In the genomic region with DNA sequence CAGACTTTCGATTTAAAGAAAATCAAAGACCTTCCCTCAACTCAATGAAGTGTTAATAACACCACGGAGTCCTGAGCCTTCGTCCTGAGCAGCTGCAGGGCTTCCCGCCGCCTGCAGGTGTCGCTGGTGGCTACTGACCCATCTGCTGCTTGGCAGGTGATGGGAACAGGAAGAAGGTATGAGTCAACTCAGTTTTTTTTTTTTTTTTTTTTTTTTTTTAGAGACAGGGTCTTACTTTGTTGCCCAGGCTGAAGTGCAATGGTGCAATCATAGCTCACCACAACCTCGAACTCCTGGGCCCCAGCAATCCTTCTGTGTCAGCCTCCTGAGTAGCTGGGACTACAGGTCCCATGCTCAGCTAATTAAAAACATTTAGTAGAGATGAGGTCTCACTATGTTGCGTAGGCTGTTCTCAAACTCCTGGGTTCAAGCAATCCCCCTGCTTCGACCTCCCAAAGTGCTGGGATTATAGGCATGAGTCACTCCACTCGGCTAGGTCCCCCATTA, we compare ENCODE assay signal across 8 cellular contexts.
DNase-seq lines count a peak whose midpoint lies in the region; ATAC-seq, FAIRE-seq and TF ChIP-seq lines count a peak whose summit lies in the region.

No MANE protein-coding gene starts in this region.

- TF ChIP-seq POLR2A in HepG2 (IDR thresholded peaks at IDR 0.05; ENCODE audit: insufficient read depth in 1 of 2, low read depth in 2 of 2, low read length in 2 of 2) = no peak

- FAIRE-seq in HepG2 (lab: Jason Lieb, UNC) = peak; percentile 15

- H3K79me2 ChIP-seq in mammary epithelial cell (ENCODE audit: insufficient read depth, low read length) (no peaks in the 10 kb centered on the region), HepG2 (ENCODE audit: insufficient read depth, low read length) (no peaks in the 10 kb centered on the region)

- no peak for TF ChIP-seq EP300 in HepG2 (IDR thresholded peaks at IDR 0.05; ENCODE audit: low read depth in 2 of 2, low read length in 2 of 2)
- TF ChIP-seq EP300 in HepG2 (CRISPR knock-in tag; IDR thresholded peaks at IDR 0.05; ENCODE audit: borderline replicate concordance) = no peak

- ATAC-seq in GM21619 (IDR thresholded peaks at IDR 0.05; ENCODE audit: unreplicated experiment) = peak; percentile 97
- peak; percentile 92 for ATAC-seq in HepG2
- no peak for ATAC-seq in HG03039 (IDR thresholded peaks at IDR 0.05; ENCODE audit: unreplicated experiment)

- H3K9ac ChIP-seq in mammary epithelial cell (ENCODE audit: insufficient read depth, low read length) (no peak overlapping the region), HepG2 (ENCODE audit: insufficient read depth, low read depth, low read length) (no peak overlapping the region)

- H3K27me3 ChIP-seq in GM06990 (replicated peaks; ENCODE audit: control insufficient read depth, insufficient read depth, low read length) = no peaks in the 10 kb centered on the region
- peaks cover 6% of the 10 kb centered on the region for H3K27me3 ChIP-seq in WERI-Rb-1 (ENCODE audit: insufficient read depth, low read depth, severe bottlenecking)
- H3K27me3 ChIP-seq in mammary epithelial cell (ENCODE audit: insufficient read depth, low read length) = no peaks in the 10 kb centered on the region
- peaks cover 0 to 13% of the 10 kb centered on the region in 2 experiments; a peak in 3 of 5 replicates for H3K27me3 ChIP-seq in HepG2 (ENCODE audit: control insufficient read depth in 1 of 2, insufficient read depth in 2 of 2, low read length in 2 of 2)

- H4K20me1 ChIP-seq in mammary epithelial cell (ENCODE audit: insufficient read depth, low read length) (no peaks in the 10 kb centered on the region), HepG2 (ENCODE audit: insufficient read depth, low read length) (no peaks in the 10 kb centered on the region)

- intact Hi-C loops in mammary epithelial cell (cut with micrococcal nuclease) (loop anchor here (1.0 to 10.0 kb wide), 6 partner anchors 66 to 471 kb away; partner anchors contain the start of genes ADRA1B and IL12B), HepG2 (cut with micrococcal nuclease; ENCODE audit: unreplicated experiment) (loop anchor here (1.0 to 10.0 kb wide), 2 partner anchors 399 to 471 kb away; partner anchors contain the start of gene ADRA1B)

- peaks cover 14% of the 10 kb centered on the region for H3K4me1 ChIP-seq in mammary epithelial cell (ENCODE audit: insufficient read depth, low read length)
- H3K4me1 ChIP-seq in HepG2 (ENCODE audit: insufficient read depth, low read length) = no peaks in the 10 kb centered on the region

- POLR2A ChIA-PET in HepG2 (lab: Yijun Ruan, JAX) = interaction anchor here (0.7 kb wide), 1 partner anchor 53 kb away, joined by 3 read pairs; no protein-coding TSS in a partner anchor

- H2AFZ ChIP-seq in mammary epithelial cell (ENCODE audit: low read depth, low read length) (no peak overlapping the region), HepG2 (ENCODE audit: low read length) (no peak overlapping the region)

- H3K36me3 ChIP-seq in GM06990 (ENCODE audit: control insufficient read depth, insufficient read depth, low read length) = no peaks in the 10 kb centered on the region
- H3K36me3 ChIP-seq in WERI-Rb-1 = no peaks in the 10 kb centered on the region
- H3K36me3 ChIP-seq in mammary epithelial cell (ENCODE audit: insufficient read depth, low read length) = no peaks in the 10 kb centered on the region
- no peaks in the 10 kb centered on the region for H3K36me3 ChIP-seq in HepG2 (replicated peaks in 1 of 2; ENCODE audit: control insufficient read depth in 1 of 2, insufficient read depth in 2 of 2, low read length in 2 of 2)

- no peak for TF ChIP-seq RAD21 in HepG2 (CRISPR knock-in tag; IDR thresholded peaks at IDR 0.05)

- dilution Hi-C loops in mammary epithelial cell (cut with HindIII; ENCODE audit: low sequenced_read_pairs) = loop anchor here (5.0 kb wide), 1 partner anchor 56 kb away; no protein-coding TSS in a partner anchor

- H3K27ac ChIP-seq in WERI-Rb-1 (no peak overlapping the region), mammary epithelial cell (ENCODE audit: insufficient read depth, low read depth, low read length) (no peak overlapping the region), HepG2 (ENCODE audit: extremely low read length, insufficient read depth, low read length) (no peak overlapping the region)

- CTCF ChIA-PET in mammary epithelial cell (lab: Charles Lee; ENCODE audit: low non-redundant PET) (no interaction called here), HepG2 (lab: Yijun Ruan, JAX; ENCODE audit: low intra/inter-chr PET ratio, low total read pairs) (interaction anchor here (0.6 to 1.2 kb wide), 2 partner anchors 471 to 824 kb away, joined by 3 to 7 read pairs; no protein-coding TSS in a partner anchor)

- BruUV-seq in mammary epithelial cell (replicated peaks; lab: Mats Ljungman, UMichigan) = no TSS peak
- BruUV-seq in HepG2 (replicated peaks; lab: Mats Ljungman, UMichigan) = no TSS peak

- TF ChIP-seq CTCF in GM06990 (IDR thresholded peaks at IDR 0.05; ENCODE audit: insufficient read depth, low read length, poor library complexity, severe bottlenecking) (peak; percentile 97), WERI-Rb-1 (IDR thresholded peaks at IDR 0.05; ENCODE audit: low read depth, low read length) (peak; percentile 87), mammary epithelial cell (conservative IDR thresholded peaks at IDR 0.05 in 1 of 2, IDR thresholded peaks at IDR 0.05 in 1 of 2; ENCODE audit: extremely low read depth in 1 of 2, insufficient read depth in 1 of 2, low read depth in 1 of 2, low read length in 2 of 2) (peak; percentile 95 to 98), HepG2 (CRISPR knock-in tag; IDR thresholded peaks at IDR 0.05) (peak; percentile 78)

- H3K4me2 ChIP-seq in mammary epithelial cell (ENCODE audit: insufficient read depth, low read depth, low read length) = no peak overlapping the region
- no peak overlapping the region for H3K4me2 ChIP-seq in HepG2 (ENCODE audit: low read depth, low read length)

- 48% methylated on average over 8 of the region's 10 CpGs for WGBS in mammary epithelial cell (ENCODE audit: low coverage, missing lambda C conversion rate)
- WGBS in HepG2 (ENCODE audit: low lambda C conversion rate) = 6% methylated on average over 7 of the region's 10 CpGs

- DNase-seq in GM06990 (ENCODE audit: extremely low read depth, insufficient read length) (peak; percentile 81), WERI-Rb-1 (peak; percentile 58), mammary epithelial cell (peak; percentile 54), HepG2 (ENCODE audit: low spot score) (peak; percentile 17)
- peak; percentile 35 for DNase-seq in Jurkat, Clone E6-1 (ENCODE audit: low read depth, low spot score)
- peak; percentile 40 for DNase-seq in stimulated activated CD8-positive, alpha-beta memory T cell treated with anti-CD3 and anti-CD28 coated beads, Interleukin-12 subunit alpha, Interleukin-12 subunit beta, amount 100 ng/mL, for 4 hours (ENCODE audit: low read depth)

- in situ Hi-C loops in mammary epithelial cell (cut with MboI; ENCODE audit: low sequenced_read_pairs in 2 of 2) = loop anchor here in 1 of 2 donors (25.0 kb wide), 1 partner anchor 471 kb away; no protein-coding TSS in a partner anchor
- in situ Hi-C loops in HepG2 (cut with HindIII; ENCODE audit: extremely low pct_ligation_motif_present, low pct_unique_long_range_greater_than_20kb) = no loop called here

- H3K4me3 ChIP-seq in GM06990 (replicated peaks; ENCODE audit: low read depth, low read length) = no peak overlapping the region
- H3K4me3 ChIP-seq in Jurkat, Clone E6-1 (ENCODE audit: low read length) = no peak overlapping the region
- H3K4me3 ChIP-seq in WERI-Rb-1 (ENCODE audit: low read depth, low read length) = no peak overlapping the region
- no peak overlapping the region for H3K4me3 ChIP-seq in mammary epithelial cell (replicated peaks in 1 of 3; ENCODE audit: insufficient read depth in 1 of 3, low read depth in 2 of 3, low read length in 3 of 3)
- H3K4me3 ChIP-seq in HepG2 (replicated peaks in 1 of 3; ENCODE audit: insufficient read depth in 1 of 3, low read depth in 2 of 3, low read length in 3 of 3) = no peak overlapping the region

- no peaks in the 10 kb centered on the region for H3K9me3 ChIP-seq in WERI-Rb-1 (ENCODE audit: severe bottlenecking)
- H3K9me3 ChIP-seq in mammary epithelial cell (replicated peaks; ENCODE audit: insufficient read depth, low read length) = no peaks in the 10 kb centered on the region
- no peaks in the 10 kb centered on the region for H3K9me3 ChIP-seq in HepG2 (ENCODE audit: low read length)

TF ChIP-seq in HepG2, 621 proteins besides CTCF, POLR2A, EP300 and RAD21 (continues in another document):
- 0 out of 2 replicates have a peak, but pooled peaks have one; percentile 17 for TF ChIP-seq SMC3 (IDR thresholded peaks at IDR 0.05; ENCODE audit: low read length)
- TF ChIP-seq ZNF362 (CRISPR knock-in tag; IDR thresholded peaks at IDR 0.05; ENCODE audit: borderline replicate concordance) = peak; percentile 40; the same call in 1 of the 2 replicates
- no peak for TF ChIP-seq ZNF512B (CRISPR knock-in tag; IDR thresholded peaks at IDR 0.05; ENCODE audit: borderline replicate concordance)
- peak; percentile 58 for TF ChIP-seq FOSL2 (CRISPR knock-in tag; IDR thresholded peaks at IDR 0.05)

Comparison
In these comparisons a context has a peak if more than half of its experiments do, and no peak if none do; other contexts are left out.
1. DNase-seq: peak in every context shown above with its lines; median percentile 81 in GM06990; 58 in WERI-Rb-1; 54 in mammary epithelial cell; 40 in stimulated activated CD8-positive, alpha-beta memory T cell treated with anti-CD3 and anti-CD28 coated beads, Interleukin-12 subunit alpha, Interleukin-12 subunit beta, amount 100 ng/mL, for 4 hours; 35 in Jurkat, Clone E6-1; 17 in HepG2.